Comparison of ENCODE assay signal across 20 cellular contexts in the genomic region with DNA sequence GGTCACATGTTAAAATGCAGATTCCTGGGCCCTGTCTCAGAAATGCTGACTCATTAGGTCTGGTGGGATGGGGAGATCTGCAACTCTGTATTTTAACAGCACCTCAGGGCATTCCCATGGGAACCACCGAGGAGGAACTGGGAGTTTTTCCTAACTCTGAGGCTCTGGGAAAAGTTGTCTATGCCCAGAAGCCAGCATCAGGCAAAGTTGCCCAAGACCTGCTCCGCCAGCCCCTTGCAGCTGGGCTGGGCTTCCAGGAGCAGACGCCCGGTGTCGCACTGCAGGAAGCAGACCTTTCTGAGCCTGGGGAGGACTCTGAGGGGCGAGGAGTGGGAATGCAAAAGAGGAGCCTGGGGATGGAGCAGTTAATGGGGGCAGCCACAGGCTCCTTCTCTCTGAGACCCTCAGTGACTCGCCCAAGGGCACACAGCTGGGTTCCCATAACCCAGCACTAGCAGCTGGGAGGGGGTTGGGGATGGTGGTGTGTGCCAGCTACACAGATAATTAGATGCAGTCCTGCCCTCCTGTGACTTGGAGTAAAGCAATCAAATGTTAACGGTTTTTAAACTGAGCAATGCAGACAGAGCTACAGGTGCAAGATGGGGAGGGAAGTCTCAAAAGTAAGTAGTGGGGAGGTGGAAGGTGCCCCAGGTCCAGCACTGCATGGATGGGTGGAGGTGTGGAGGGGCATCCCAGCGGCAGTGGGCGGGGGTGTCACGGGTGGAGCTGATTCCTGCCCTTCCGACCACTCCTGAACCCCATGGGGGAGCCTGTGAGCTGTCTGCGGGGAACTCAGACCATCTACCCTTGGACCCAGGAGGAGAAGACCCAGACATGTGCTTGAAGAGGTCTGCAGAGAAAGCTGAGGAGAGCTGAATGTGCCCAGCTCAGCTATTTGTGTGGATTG.
DNase-seq lines count a peak whose midpoint lies in the region; ATAC-seq lines count a peak whose summit lies in the region.
"Had no signal": no experiment of that assay in that cellular context is flagged by ENCODE, and none has a peak within 500 bp of the region (broad histone marks: within the 10 kb centered on the region; RNA-seq: fewer than 3 reads in every experiment).

No MANE protein-coding gene starts in this region.

- no peak overlapping the region for H3K4ac ChIP-seq in neuronal stem cell (ENCODE audit: low read length)

- H3K9me3 ChIP-seq in KOPT-K1 (ENCODE audit: insufficient read depth, low read length, poor library complexity, severe bottlenecking), result no peaks in the 10 kb centered on the region
- H3K9me3 ChIP-seq in neuronal stem cell (replicated peaks in 1 of 2; ENCODE audit: control insufficient read depth in 2 of 2, insufficient read depth in 1 of 2, low read depth in 1 of 2, low read length in 2 of 2), result no peaks in the 10 kb centered on the region
- H3K9me3 ChIP-seq: ovary, Peyer's patch had no signal

- no peak overlapping the region for H3K23ac ChIP-seq in neuronal stem cell (ENCODE audit: low read depth, low read length, poor library complexity)

- H3K18ac ChIP-seq in neuronal stem cell (ENCODE audit: low read length), result no peak overlapping the region

- no CpG with 5 or more reads among the region's 13 CpGs for WGBS in neuronal stem cell (ENCODE audit: extremely low coverage in 2 of 2, insufficient read length in 2 of 2, insufficient replicate concordance in 1 of 2), 2 donors

- no peak overlapping the region for H3K9ac ChIP-seq in neuronal stem cell (ENCODE audit: low read depth, low read length, poor library complexity)
- H3K9ac ChIP-seq: GM23248 had no signal

- H4K8ac ChIP-seq in neuronal stem cell (ENCODE audit: low read depth, low read length), result no peak overlapping the region

- no peak for ATAC-seq in GM21515 (IDR thresholded peaks at IDR 0.05; ENCODE audit: unreplicated experiment)
- ATAC-seq: activated CD8-positive, alpha-beta memory T cell treated with anti-CD3 and anti-CD28 coated beads, Interleukin-2, amount 10 ng/mL, durations not matched to agents 7 days and 5 days; T-cell had no signal

- peak overlapping the region; percentile 7 for H2AFZ ChIP-seq in neuronal stem cell (ENCODE audit: low read length)
- H2AFZ ChIP-seq: GM23248 had no signal

- no peak overlapping the region for H2BK5ac ChIP-seq in neuronal stem cell (ENCODE audit: low read length)

- H2AK5ac ChIP-seq in neuronal stem cell (ENCODE audit: low read depth, low read length), result peak overlapping the region; percentile 20

- H2BK12ac ChIP-seq in neuronal stem cell (ENCODE audit: low read length), result no peak overlapping the region

- no peak overlapping the region for H2BK15ac ChIP-seq in neuronal stem cell (ENCODE audit: low read length)

- H3K4me2 ChIP-seq in neuronal stem cell (ENCODE audit: insufficient read depth, low read length, poor library complexity, severe bottlenecking), result no peak overlapping the region

- H3K79me1 ChIP-seq in neuronal stem cell (ENCODE audit: low read depth, low read length), result no peaks in the 10 kb centered on the region

- no peak overlapping the region for H4K91ac ChIP-seq in neuronal stem cell (ENCODE audit: low read depth, low read length, poor library complexity)

- peak; percentile 2 for DNase-seq in DMS53 (lab: John Stamatoyannopoulos, UW)
- no peak for DNase-seq in DMS53 treated with DMSO at 0.1 percent for 48 hours (lab: John Stamatoyannopoulos, UW; ENCODE audit: unreplicated experiment)
- DNase-seq in astrocyte of the hippocampus (ENCODE audit: low read depth, low spot score), result peak; percentile 29
- DNase-seq in neuronal stem cell (ENCODE audit: low spot score), result no peak
- no peak for DNase-seq in OCI-M2 (lab: John Stamatoyannopoulos, UW; ENCODE audit: unreplicated experiment)
- DNase-seq in 8988T, result no peak
- DNase-seq: activated CD8-positive, alpha-beta memory T cell treated with anti-CD3 and anti-CD28 coated beads, Interleukin-2, amount 10 ng/mL, durations not matched to agents 7 days and 5 days; activated gamma-delta T cell; CD4-positive, CD25-positive, alpha-beta regulatory T cell; EL; erythroblast; GM23248; head of caudate nucleus; NCI-H1105; T-cell had no signal

- no peak overlapping the region for H3K14ac ChIP-seq in neuronal stem cell (ENCODE audit: low read length)

- no peak overlapping the region for H2BK120ac ChIP-seq in neuronal stem cell (ENCODE audit: low read depth, low read length)

- peak overlapping the region; percentile 72 for H3K27ac ChIP-seq in KOPT-K1 (ENCODE audit: low read depth, low read length, poor library complexity, severe bottlenecking)
- H3K27ac ChIP-seq in neuronal stem cell (replicated peaks; ENCODE audit: low read length), result no peak overlapping the region
- H3K27ac ChIP-seq: GM23248, ovary, Peyer's patch, skin epidermis had no signal

- H3K4me3 ChIP-seq in neuronal stem cell (ENCODE audit: low read length in 2 of 2), result no peak overlapping the region
- H3K4me3 ChIP-seq: GM23248, ovary, Peyer's patch, skin epidermis had no signal

- H3K36me3 ChIP-seq in KOPT-K1 (ENCODE audit: insufficient read depth, low read length), result no peaks in the 10 kb centered on the region
- no peaks in the 10 kb centered on the region for H3K36me3 ChIP-seq in neuronal stem cell (replicated peaks in 1 of 2; ENCODE audit: control insufficient read depth in 2 of 2, insufficient read depth in 2 of 2, low read length in 2 of 2)
- H3K36me3 ChIP-seq: ovary, Peyer's patch had no signal

- peaks cover 0 to 46% (median 0%) of the 10 kb centered on the region in 3 experiments for H3K27me3 ChIP-seq in neuronal stem cell (ENCODE audit: control insufficient read depth in 3 of 3, insufficient read depth in 3 of 3, low read depth in 1 of 3, low read length in 3 of 3)
- H3K27me3 ChIP-seq: ovary, Peyer's patch had no signal

- H3K4me1 ChIP-seq in neuronal stem cell (ENCODE audit: control insufficient read depth in 2 of 2, insufficient read depth in 1 of 2, low read depth in 1 of 2, low read length in 2 of 2), result peaks cover 3 to 14% of the 10 kb centered on the region in 2 donors
- H3K4me1 ChIP-seq: Peyer's patch had no signal

Comparison
In these comparisons a context has a peak if more than half of its experiments do, and no peak if none do; other contexts are left out.
1. DNase-seq: peak in DMS53 (single experiment) and astrocyte of the hippocampus (single experiment); none in DMS53 treated with DMSO at 0.1 percent for 48 hours (single experiment), neuronal stem cell (single experiment), OCI-M2 (single experiment) and 8988T (single experiment).